8 cellular contexts compared by ENCODE assay signal in genomic region chr1:27526569-27527222, GRCh38. TPM values are rescaled to one million over a fixed set of nuclear protein-coding genes. Genes with fewer than 3 reads are reported as not detected.
DNase-seq lines count a peak whose midpoint lies in the region; ATAC-seq and TF ChIP-seq lines count a peak whose summit lies in the region.

No MANE protein-coding gene starts in this region.

- H3K9me3 Mint-ChIP-seq in dendritic cell treated with granulocyte-macrophage colony-stimulating factor and Interleukin-4, amounts not matched to agents 40 ng/mL and 50 ng/mL, for 4 days, result no peaks in the 10 kb centered on the region
- no peaks in the 10 kb centered on the region for H3K9me3 Mint-ChIP-seq in progenitor cell of endocrine pancreas (ENCODE audit: low read depth)

- TF ChIP-seq CTCF in GM12865 (IDR thresholded peaks at IDR 0.05; ENCODE audit: insufficient read depth, low read depth, low read length, missing control alignments) (no peak), progenitor cell of endocrine pancreas (IDR thresholded peaks at IDR 0.05; ENCODE audit: unreplicated experiment) (no peak)

- peak overlapping the region; percentile 53 for H3K4me3 ChIP-seq in GM12865 (ENCODE audit: low read depth, low read length)

- DNase-seq in GM12865 (ENCODE audit: low read depth) (no peak), NCI-H748 (lab: John Stamatoyannopoulos, UW; ENCODE audit: unreplicated experiment) (peak; percentile 62), progenitor cell of endocrine pancreas (ENCODE audit: low spot score, unreplicated experiment) (no peak), LoVo (ENCODE audit: low spot score) (no peak)

- H3K36me3 Mint-ChIP-seq in dendritic cell treated with granulocyte-macrophage colony-stimulating factor and Interleukin-4, amounts not matched to agents 40 ng/mL and 50 ng/mL, for 4 days (ENCODE audit: low read depth), result no peaks in the 10 kb centered on the region
- H3K36me3 Mint-ChIP-seq in progenitor cell of endocrine pancreas (ENCODE audit: insufficient read depth), result no peaks in the 10 kb centered on the region

- H3K27me3 Mint-ChIP-seq in dendritic cell treated with granulocyte-macrophage colony-stimulating factor and Interleukin-4, amounts not matched to agents 40 ng/mL and 50 ng/mL, for 4 days, result peaks cover 28% of the 10 kb centered on the region
- no peaks in the 10 kb centered on the region for H3K27me3 Mint-ChIP-seq in progenitor cell of endocrine pancreas

- intact Hi-C loops in dendritic cell treated with granulocyte-macrophage colony-stimulating factor and Interleukin-4, amounts not matched to agents 40 ng/mL and 50 ng/mL, for 4 days (cut with micrococcal nuclease), result loop anchor here (5.0 kb wide), 1 partner anchor 39 kb away; no protein-coding TSS in a partner anchor

- peaks cover 72% of the 10 kb centered on the region for H3K4me1 Mint-ChIP-seq in dendritic cell treated with granulocyte-macrophage colony-stimulating factor and Interleukin-4, amounts not matched to agents 40 ng/mL and 50 ng/mL, for 4 days (ENCODE audit: low read depth)
- peaks cover 59% of the 10 kb centered on the region for H3K4me1 Mint-ChIP-seq in progenitor cell of endocrine pancreas (ENCODE audit: low read depth)

- peak overlapping the region; percentile 77 for H3K27ac Mint-ChIP-seq in dendritic cell treated with granulocyte-macrophage colony-stimulating factor and Interleukin-4, amounts not matched to agents 40 ng/mL and 50 ng/mL, for 4 days
- peak overlapping the region; percentile 87 for H3K27ac Mint-ChIP-seq in progenitor cell of endocrine pancreas

- ATAC-seq in HG03521 (IDR thresholded peaks at IDR 0.05; ENCODE audit: unreplicated experiment), result no peak
- no peak for ATAC-seq in HG03457 (IDR thresholded peaks at IDR 0.05; ENCODE audit: unreplicated experiment)
- no peak for ATAC-seq in HG03432 (IDR thresholded peaks at IDR 0.05; ENCODE audit: unreplicated experiment)

- H3K4me3 Mint-ChIP-seq in dendritic cell treated with granulocyte-macrophage colony-stimulating factor and Interleukin-4, amounts not matched to agents 40 ng/mL and 50 ng/mL, for 4 days, result peak overlapping the region; percentile 52
- H3K4me3 Mint-ChIP-seq in progenitor cell of endocrine pancreas (ENCODE audit: low read depth), result peak overlapping the region; percentile 62

RNA-seq across cellular contexts. Expression of gene WASF2, which starts 36.7 kb away (rescaled TPM):
- 74.6 and 76.9 TPM in 2 replicates for total RNA-seq in progenitor cell of endocrine pancreas
